Comparison of ENCODE assay signal across 8 cellular contexts in genomic region chr6:151391021-151391470, GRCh38.
DNase-seq lines count a peak whose midpoint lies in the region; TF ChIP-seq lines count a peak whose summit lies in the region.

No MANE protein-coding gene starts in this region.

- peaks cover 32% of the 10 kb centered on the region for H3K4me1 ChIP-seq in HAP-1

- POLR2A ChIA-PET in GM10248 (lab: Yijun Ruan, JAX) = interaction anchor here (1.1 kb wide), 1 partner anchor 11 kb away, joined by 3 read pairs; no protein-coding TSS in a partner anchor

- CTCF ChIA-PET in GM10248 (lab: Yijun Ruan, JAX) = no interaction called here

- in situ Hi-C loops in HAP-1 (cut with MboI; ENCODE audit: low sequenced_read_pairs) = no loop called here

- no peaks in the 10 kb centered on the region for H3K9me3 ChIP-seq in HAP-1

- DNase-seq in GM10248 (ENCODE audit: extremely low spot score) = peak; percentile 72
- peak; percentile 28 to 88 for DNase-seq in HAP-1 (ENCODE audit: low spot score in 2 of 2)
- DNase-seq in NCI-H1092 treated with DMSO at 0.1 percent for 48 hours (lab: John Stamatoyannopoulos, UW) = peak; percentile 46
- peak; percentile 84 for DNase-seq in activated CD4-positive, CD25-positive, alpha-beta regulatory T cell treated with anti-CD3 and anti-CD28 coated beads, Interleukin-2, amount 50 U/mL, for 72 hours
- DNase-seq in cerebellar cortex (ENCODE audit: low spot score) = peak; percentile 55
- DNase-seq in kidney glomerular epithelial cell (lab: John Stamatoyannopoulos, UW) = peak; percentile 35
- DNase-seq in stimulated activated CD4-positive, alpha-beta T cell treated with anti-CD3 and anti-CD28 coated beads, Interleukin-15, amount 100 ng/mL, for 48 hours (ENCODE audit: low read depth in 2 of 2) = peak; percentile 58 to 72
- no peak for DNase-seq in SW480 (ENCODE audit: low spot score)

- peaks cover under 1% of the 10 kb centered on the region for H3K36me3 ChIP-seq in HAP-1 (replicated peaks)

- no peaks in the 10 kb centered on the region for H3K27me3 ChIP-seq in HAP-1 (ENCODE audit: low read depth)

- H3K4me3 ChIP-seq in HAP-1 = peak overlapping the region; percentile 76

- no peak for TF ChIP-seq CTCF in GM10248 (IDR thresholded peaks at IDR 0.05; ENCODE audit: control extremely low read depth, extremely low read depth, low read depth, missing control alignments)
